Comparison of ENCODE assay signal across 20 cellular contexts in genomic region chr12:82862069-82862841, GRCh38.
DNase-seq lines count a peak whose midpoint lies in the region; ATAC-seq and TF ChIP-seq lines count a peak whose summit lies in the region.
"Had no signal": no experiment of that assay in that cellular context is flagged by ENCODE, and none has a peak within 500 bp of the region (broad histone marks: within the 10 kb centered on the region; RNA-seq: fewer than 3 reads in every experiment).

No MANE protein-coding gene starts in this region.

- no peaks in the 10 kb centered on the region for H3K9me3 ChIP-seq in A673 (ENCODE audit: low read depth, low read length, poor library complexity, severe bottlenecking)
- H3K9me3 ChIP-seq: breast epithelium, tibial nerve had no signal

- intact Hi-C loops in A673 (cut with micrococcal nuclease; ENCODE audit: unreplicated experiment): no loop called here

- in situ Hi-C loops in brain microvascular endothelial cell (cut with HindIII; ENCODE audit: low pct_ligation_motif_present, low sequenced_read_pairs): no loop called here

- no peak for TF ChIP-seq CTCF in A673 (conservative IDR thresholded peaks at IDR 0.05; ENCODE audit: low read depth, low read length)
- no peak for TF ChIP-seq CTCF in brain microvascular endothelial cell (IDR thresholded peaks at IDR 0.05; ENCODE audit: low read depth, low read length, missing control alignments)

- H3K4me1 ChIP-seq in A673 (ENCODE audit: insufficient read depth, low read length, poor library complexity, severe bottlenecking): peaks cover 21% of the 10 kb centered on the region
- H3K4me1 ChIP-seq: breast epithelium had no signal

- POLR2A ChIA-PET in A673 (lab: Charles Lee; ENCODE audit: low non-redundant PET): no interaction called here

- H3K27me3 ChIP-seq in A673 (replicated peaks; ENCODE audit: insufficient read depth, low read depth, low read length, poor library complexity) (no peaks in the 10 kb centered on the region), brain microvascular endothelial cell (replicated peaks) (no peaks in the 10 kb centered on the region)
- H3K27me3 ChIP-seq: breast epithelium, tibial nerve had no signal

- DNase-seq in A673 (ENCODE audit: low spot score): peak; percentile 40
- peak; percentile 12 for DNase-seq in HT1080 (ENCODE audit: low read depth)
- peak; percentile 67 for DNase-seq in brain microvascular endothelial cell
- DNase-seq in lung microvascular endothelial cell (ENCODE audit: low read depth in 2 of 2): peak; percentile 15 to 91
- DNase-seq in T1000 (lab: John Stamatoyannopoulos, UW): no peak
- no peak for DNase-seq in AG08396 (ENCODE audit: low spot score)
- DNase-seq in stimulated activated CD4-positive, alpha-beta T cell treated with anti-CD3 and anti-CD28 coated beads, Interleukin-15, amount 100 ng/mL, for 24 hours: no peak
- DNase-seq: activated CD4-positive, alpha-beta T cell treated with anti-CD3 and anti-CD28 coated beads, Interleukin-2, amount 50 U/mL, for 1 hour; activated naive CD4-positive, alpha-beta T cell treated with anti-CD3 and anti-CD28 coated beads, Interleukin-2, amount 50 U/mL, for 16 hours; CD8-positive, alpha-beta T cell; effector CD8-positive, alpha-beta T cell; Karpas-422; NCI-H510A treated with DMSO at 0.1 percent for 48 hours; OCI-M1; posterior cingulate gyrus; small intestine had no signal

- CTCF ChIA-PET in A673 (lab: Charles Lee): no interaction called here

- H3K36me3 ChIP-seq in A673 (ENCODE audit: insufficient read depth, low read length, poor library complexity, severe bottlenecking): no peaks in the 10 kb centered on the region
- no peaks in the 10 kb centered on the region for H3K36me3 ChIP-seq in brain microvascular endothelial cell (replicated peaks)
- H3K36me3 ChIP-seq: breast epithelium had no signal

- H3K4me3 ChIP-seq in A673 (ENCODE audit: low read depth, low read length, poor library complexity, severe bottlenecking) (no peak overlapping the region), brain microvascular endothelial cell (ENCODE audit: low read depth, low read length) (no peak overlapping the region)
- H3K4me3 ChIP-seq: breast epithelium, tibial nerve had no signal

- no peak for ATAC-seq in HG02840 (IDR thresholded peaks at IDR 0.05; ENCODE audit: low FRiP score, unreplicated experiment)
- ATAC-seq: CD8-positive, alpha-beta T cell had no signal

- H3K27ac ChIP-seq in A673 (ENCODE audit: low read depth, low read length, poor library complexity, severe bottlenecking) (no peak overlapping the region), brain microvascular endothelial cell (no peak overlapping the region)
- H3K27ac ChIP-seq: breast epithelium, HL-60, tibial nerve had no signal

- BruUV-seq in A673 (replicated peaks; lab: Mats Ljungman, UMichigan): no TSS peak

Comparison
In these comparisons a context has a peak if more than half of its experiments do, and no peak if none do; other contexts are left out.
1. DNase-seq: peak in A673 (single experiment), HT1080 (single experiment), brain microvascular endothelial cell (single experiment) and lung microvascular endothelial cell (2 of 2); none in T1000 (single experiment), AG08396 (single experiment) and stimulated activated CD4-positive, alpha-beta T cell treated with anti-CD3 and anti-CD28 coated beads, Interleukin-15, amount 100 ng/mL, for 24 hours (single experiment).